ENCODE assay signal across 8 cellular contexts in genomic region chr14:61761959-61762786, GRCh38. TPM values are rescaled to one million over a fixed set of nuclear protein-coding genes. Genes with fewer than 3 reads are reported as not detected.
A peak's percentile ranks its signal among the peaks of the same experiment; 100 is the strongest.
DNase-seq lines count a peak whose midpoint lies in the region; ATAC-seq and TF ChIP-seq lines count a peak whose summit lies in the region.

Gene SNAPC1 (plus strand): TSS chr14:61762420. CDS start chr14:61762461, 41 bp downstream.

- no peaks in the 10 kb centered on the region for H3K27me3 Mint-ChIP-seq in Calu3 (ENCODE audit: unreplicated experiment)

- H3K36me3 ChIP-seq in HUES48 (ENCODE audit: control insufficient read depth, insufficient read depth, low read length) (peaks cover 9% of the 10 kb centered on the region), NT2/D1 (ENCODE audit: insufficient read depth, insufficient read length, low read length) (peaks cover 5% of the 10 kb centered on the region), endocrine pancreas (ENCODE audit: control insufficient read depth, insufficient read depth, low read length) (no peaks in the 10 kb centered on the region), mesenchymal stem cell (ENCODE audit: control insufficient read depth in 1 of 2, insufficient read depth in 2 of 2, low read depth in 1 of 2, low read length in 2 of 2) (peaks cover 0 to 17% of the 10 kb centered on the region in 2 experiments)

- H3K4me3 ChIP-seq in HUES48 (ENCODE audit: low read depth, low read length) (peak within 1 kb of the TSS; percentile 97), NT2/D1 (ENCODE audit: insufficient read length, low read depth) (peak within 1 kb of the TSS; percentile 79), endocrine pancreas (ENCODE audit: control insufficient read depth, insufficient read depth, low read length) (peak within 1 kb of the TSS; percentile 83), mesenchymal stem cell (ENCODE audit: insufficient read depth in 1 of 2, low read depth in 1 of 2, low read length in 2 of 2) (peak within 1 kb of the TSS; percentile 76 to 96)

- H3K27me3 ChIP-seq in HUES48 (ENCODE audit: control insufficient read depth, insufficient read depth, low read length): no peaks in the 10 kb centered on the region
- no peaks in the 10 kb centered on the region for H3K27me3 ChIP-seq in NT2/D1 (ENCODE audit: insufficient read depth, insufficient read length)
- H3K27me3 ChIP-seq in endocrine pancreas (ENCODE audit: control insufficient read depth, insufficient read depth, low read length): no peaks in the 10 kb centered on the region
- no peaks in the 10 kb centered on the region for H3K27me3 ChIP-seq in mesenchymal stem cell (ENCODE audit: control insufficient read depth in 1 of 2, insufficient read depth in 1 of 2, low read length in 2 of 2)

- CTCF ChIA-PET in Calu3 (lab: Charles Lee): interaction anchor here (0.7 to 1.4 kb wide), 6 partner anchors 10 to 242 kb away, joined by 3 to 7 read pairs (median 3); no protein-coding TSS in a partner anchor

- H3K9me3 ChIP-seq in HUES48 (ENCODE audit: control insufficient read depth, insufficient read depth, low read length) (no peaks in the 10 kb centered on the region), NT2/D1 (ENCODE audit: insufficient read depth, low read length) (no peaks in the 10 kb centered on the region), endocrine pancreas (ENCODE audit: control insufficient read depth, low read length) (no peaks in the 10 kb centered on the region), mesenchymal stem cell (ENCODE audit: control insufficient read depth, low read length) (no peaks in the 10 kb centered on the region)

- peak within 1 kb of the TSS; percentile 77 to 83 for H3K18ac ChIP-seq in mesenchymal stem cell (ENCODE audit: low read depth in 1 of 2, low read length in 2 of 2)

- peak within 1 kb of the TSS in 1 of 2 experiments; percentile 9 for H3K14ac ChIP-seq in mesenchymal stem cell (ENCODE audit: low read length in 2 of 2)

- no peak within 1 kb of the TSS for H3K23ac ChIP-seq in mesenchymal stem cell (ENCODE audit: low read length in 2 of 2)

- H2AK5ac ChIP-seq in mesenchymal stem cell (ENCODE audit: low read length, severe bottlenecking): peak within 1 kb of the TSS; percentile 77

- intact Hi-C loops in Calu3 (cut with micrococcal nuclease; ENCODE audit: unreplicated experiment): no loop called here

- H2BK12ac ChIP-seq in mesenchymal stem cell (ENCODE audit: low read length in 2 of 2): peak within 1 kb of the TSS in 1 of 2 experiments; percentile 40

- H3K36me3 Mint-ChIP-seq in Calu3 (ENCODE audit: insufficient read depth, unreplicated experiment): peaks cover 34% of the 10 kb centered on the region

- H3K4me2 ChIP-seq in mesenchymal stem cell (ENCODE audit: low read length, poor library complexity, severe bottlenecking): peak within 1 kb of the TSS; percentile 78

- H3K4ac ChIP-seq in mesenchymal stem cell (ENCODE audit: low read depth in 1 of 2, low read length in 2 of 2): peak within 1 kb of the TSS; percentile 65 to 81

- no peaks in the 10 kb centered on the region for H3K79me1 ChIP-seq in mesenchymal stem cell (replicated peaks; ENCODE audit: low read length, poor library complexity, severe bottlenecking)

- under 1% methylated on average over 49 of the region's 49 CpGs for WGBS in mesenchymal stem cell

- peak within 1 kb of the TSS; percentile 97 for H4K8ac ChIP-seq in mesenchymal stem cell (ENCODE audit: low read length)

- peak; percentile 100 for ATAC-seq in GM21423 (IDR thresholded peaks at IDR 0.05; ENCODE audit: unreplicated experiment)

- H3K9ac ChIP-seq in HUES48 (ENCODE audit: low read depth, low read length) (peak within 1 kb of the TSS; percentile 68), NT2/D1 (ENCODE audit: insufficient read length, low read depth) (peak within 1 kb of the TSS; percentile 90), endocrine pancreas (ENCODE audit: control insufficient read depth, insufficient read depth, low read length) (peak within 1 kb of the TSS; percentile 75), mesenchymal stem cell (ENCODE audit: low read length) (peak within 1 kb of the TSS; percentile 97)

- DNase-seq in Calu3: peak; percentile 95
- DNase-seq in NT2/D1 (ENCODE audit: low read depth, low spot score): peak; percentile 92
- DNase-seq in activated CD8-positive, alpha-beta memory T cell treated with anti-CD3 and anti-CD28 coated beads, Interleukin-2, amount 50 U/mL, for 24 hours (ENCODE audit: extremely low read depth): peak; percentile 92
- DNase-seq in mesenchymal stem cell: peak; percentile 98
- peak; percentile 95 for DNase-seq in stimulated activated CD8-positive, alpha-beta memory T cell treated with anti-CD3 and anti-CD28 coated beads, Interleukin-12 subunit alpha, Interleukin-12 subunit beta, amount 100 ng/mL, for 24 hours (ENCODE audit: extremely low read depth)

- H3K9me3 Mint-ChIP-seq in Calu3 (ENCODE audit: low read depth, unreplicated experiment): no peaks in the 10 kb centered on the region

- H3K4me1 ChIP-seq in HUES48 (ENCODE audit: control insufficient read depth, insufficient read depth, low read length) (peaks cover 31% of the 10 kb centered on the region), NT2/D1 (ENCODE audit: insufficient read depth, insufficient read length) (no peaks in the 10 kb centered on the region), endocrine pancreas (ENCODE audit: control insufficient read depth, insufficient read depth, low read length) (peaks cover 15% of the 10 kb centered on the region), mesenchymal stem cell (ENCODE audit: control insufficient read depth, insufficient read depth, low read depth, low read length) (peaks cover 4% of the 10 kb centered on the region)

- H2BK120ac ChIP-seq in mesenchymal stem cell (ENCODE audit: low read depth, low read length): no peak within 1 kb of the TSS

- H2AFZ ChIP-seq in mesenchymal stem cell (ENCODE audit: low read depth, low read length): peak within 1 kb of the TSS; percentile 48

- peak within 1 kb of the TSS; percentile 6 for H4K91ac ChIP-seq in mesenchymal stem cell (ENCODE audit: low read length)

- H2BK5ac ChIP-seq in mesenchymal stem cell (ENCODE audit: low read depth, low read length, poor library complexity, severe bottlenecking): no peak within 1 kb of the TSS

- TSS peak; percentile 43 for BruUV-seq in Calu3 (replicated peaks; lab: Mats Ljungman, UMichigan)

- peak within 1 kb of the TSS; percentile 97 for H3K4me3 Mint-ChIP-seq in Calu3 (ENCODE audit: low read depth, unreplicated experiment)

- peak within 1 kb of the TSS; percentile 24 for H3K27ac Mint-ChIP-seq in Calu3 (ENCODE audit: unreplicated experiment)

- H3K27ac ChIP-seq in HUES48 (ENCODE audit: low read depth, low read length) (peak within 1 kb of the TSS; percentile 82), mesenchymal stem cell (ENCODE audit: low read length, poor library complexity, severe bottlenecking) (peak within 1 kb of the TSS; percentile 93)

- peaks cover 25% of the 10 kb centered on the region for H3K4me1 Mint-ChIP-seq in Calu3 (ENCODE audit: low read depth, unreplicated experiment)

- TF ChIP-seq CTCF in Calu3 (IDR thresholded peaks at IDR 0.05; ENCODE audit: unreplicated experiment): no peak

- H2BK15ac ChIP-seq in mesenchymal stem cell (ENCODE audit: low read depth, poor library complexity, severe bottlenecking): no peak within 1 kb of the TSS

RNA-seq across cellular contexts. Expression of gene SNAPC1, which starts in this region (rescaled TPM):
- 10.0 and 11.7 TPM in 2 replicates for total RNA-seq in Calu3 (2022)
- polyA plus RNA-seq in mesenchymal stem cell (2013, experiment 1 of 2): 9.9 TPM
- 10.2 TPM for polyA plus RNA-seq in mesenchymal stem cell (2013, experiment 2 of 2)

Comparison
In these comparisons a context has a peak if more than half of its experiments do, and no peak if none do; other contexts are left out.
1. Peak in every context shown above with its lines: DNase-seq, ATAC-seq, H3K4me3 ChIP-seq and H3K27ac ChIP-seq.